ENCODE assay signal across 19 cellular contexts in the genomic region with DNA sequence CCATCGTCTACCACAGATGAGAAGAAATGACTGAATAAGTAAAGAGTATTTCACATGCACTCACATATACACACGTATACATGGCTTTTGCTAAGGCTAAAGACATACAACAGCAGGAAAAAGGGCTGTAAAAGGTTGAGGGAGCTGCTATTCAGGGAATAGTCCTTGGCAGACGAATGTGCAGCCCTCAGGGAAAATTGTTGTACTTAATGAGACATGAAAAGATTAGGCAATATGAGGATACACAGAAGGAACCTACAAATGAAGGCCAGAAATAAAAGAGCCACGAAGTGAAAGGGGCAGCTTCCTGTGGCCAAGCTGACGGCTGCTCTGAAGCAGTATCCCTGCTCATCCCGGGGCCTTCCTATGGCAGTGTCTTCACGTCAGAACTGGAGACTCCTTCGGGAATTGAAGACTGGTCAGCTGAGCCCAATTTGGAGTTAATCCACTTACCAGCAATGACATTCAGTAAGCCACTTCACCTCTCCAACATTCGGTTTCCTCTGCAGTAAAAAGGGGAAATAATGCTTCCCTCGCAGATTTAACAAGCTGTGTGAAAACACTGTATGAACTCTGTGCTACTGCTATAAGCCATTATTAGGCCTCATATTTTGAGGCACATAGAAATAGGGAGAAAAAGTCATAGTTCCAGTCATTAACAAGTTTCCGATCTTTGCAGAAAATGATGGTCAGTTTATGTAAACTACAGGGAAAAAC.
DNase-seq lines count a peak whose midpoint lies in the region; ATAC-seq and TF ChIP-seq lines count a peak whose summit lies in the region.
"Had no signal": no experiment of that assay in that cellular context is flagged by ENCODE, and none has a peak within 500 bp of the region (broad histone marks: within the 10 kb centered on the region; RNA-seq: fewer than 3 reads in every experiment).

No MANE protein-coding gene starts in this region.

- no peaks in the 10 kb centered on the region for H3K36me3 ChIP-seq in left ventricle myocardium inferior
- H3K36me3 ChIP-seq in CD4-positive, alpha-beta memory T cell (ENCODE audit: insufficient read depth, low read length) = no peaks in the 10 kb centered on the region
- H3K36me3 ChIP-seq: ascending aorta had no signal

- no peak overlapping the region for H3K27ac ChIP-seq in left ventricle myocardium inferior (replicated peaks)
- no peak overlapping the region for H3K27ac ChIP-seq in CD4-positive, alpha-beta memory T cell (ENCODE audit: low read depth, low read length)
- H3K27ac ChIP-seq: ascending aorta, esophagus muscularis mucosa, KMS-11, RWPE1 had no signal

- POLR2A ChIA-PET in CD4-positive, alpha-beta memory T cell (lab: Charles Lee; ENCODE audit: partially characterized antibody) = no interaction called here

- no peaks in the 10 kb centered on the region for H3K27me3 Mint-ChIP-seq in activated naive CD8-positive, alpha-beta T cell treated with anti-CD3 and anti-CD28 coated beads for 36 hours
- H3K27me3 Mint-ChIP-seq in CD4-positive, alpha-beta memory T cell = no peaks in the 10 kb centered on the region
- H3K27me3 Mint-ChIP-seq: activated CD4-positive, alpha-beta T cell treated with anti-CD3 and anti-CD28 coated beads for 36 hours had no signal

- no peak overlapping the region for H3K27ac Mint-ChIP-seq in activated naive CD8-positive, alpha-beta T cell treated with anti-CD3 and anti-CD28 coated beads for 36 hours
- no peak overlapping the region for H3K27ac Mint-ChIP-seq in CD4-positive, alpha-beta memory T cell
- H3K27ac Mint-ChIP-seq: activated CD4-positive, alpha-beta T cell treated with anti-CD3 and anti-CD28 coated beads for 36 hours had no signal

- peaks cover 10% of the 10 kb centered on the region for H3K36me3 Mint-ChIP-seq in activated naive CD8-positive, alpha-beta T cell treated with anti-CD3 and anti-CD28 coated beads for 36 hours
- peaks cover 32 to 36% of the 10 kb centered on the region in 2 donors for H3K36me3 Mint-ChIP-seq in CD4-positive, alpha-beta memory T cell

- intact Hi-C loops in left ventricle myocardium superior (cut with micrococcal nuclease) (no loop called here), left ventricle myocardium inferior (cut with micrococcal nuclease) (no loop called here)
- intact Hi-C loops in CD4-positive, alpha-beta memory T cell (cut with micrococcal nuclease) = no loop called here

- no peaks in the 10 kb centered on the region for H3K9me3 ChIP-seq in left ventricle myocardium inferior (replicated peaks)
- H3K9me3 ChIP-seq in CD4-positive, alpha-beta memory T cell (ENCODE audit: control insufficient read depth in 1 of 2, low read length in 2 of 2) = no peaks in the 10 kb centered on the region
- H3K9me3 ChIP-seq: ascending aorta, esophagus muscularis mucosa had no signal

- DNase-seq in left ventricle myocardium superior = no peak
- no peak for DNase-seq in left ventricle myocardium inferior
- peak; percentile 67 for DNase-seq in NOMO-1 treated with DMSO at 0.1 percent for 48 hours (lab: John Stamatoyannopoulos, UW; ENCODE audit: unreplicated experiment)
- peak; percentile 4 for DNase-seq in epithelial cell of proximal tubule (ENCODE audit: low read depth)
- no peak for DNase-seq in activated naive CD8-positive, alpha-beta T cell treated with anti-CD3 and anti-CD28 coated beads for 36 hours
- DNase-seq in dermis blood vessel endothelial cell = no peak
- DNase-seq in CD4-positive, alpha-beta memory T cell = no peak
- DNase-seq in activated CD4-positive, alpha-beta T cell treated with anti-CD3 and anti-CD28 coated beads, Interleukin-2, amount 50 U/mL, for 1 hour = no peak
- DNase-seq: activated CD4-positive, alpha-beta T cell treated with anti-CD3 and anti-CD28 coated beads for 36 hours; activated CD8-positive, alpha-beta memory T cell treated with anti-CD3 and anti-CD28 coated beads, Interleukin-2, amount 50 U/mL, for 4 hours; activated naive CD4-positive, alpha-beta T cell; cortex of kidney; NCI-H1930; NCI-H526; right cardiac atrium had no signal

- no peak overlapping the region for H3K4me3 Mint-ChIP-seq in activated naive CD8-positive, alpha-beta T cell treated with anti-CD3 and anti-CD28 coated beads for 36 hours
- H3K4me3 Mint-ChIP-seq in CD4-positive, alpha-beta memory T cell = no peak overlapping the region
- H3K4me3 Mint-ChIP-seq: activated CD4-positive, alpha-beta T cell treated with anti-CD3 and anti-CD28 coated beads for 36 hours had no signal

- H3K4me1 Mint-ChIP-seq in activated naive CD8-positive, alpha-beta T cell treated with anti-CD3 and anti-CD28 coated beads for 36 hours = peaks cover 2% of the 10 kb centered on the region
- H3K4me1 Mint-ChIP-seq in CD4-positive, alpha-beta memory T cell = peaks cover 0 to 11% (median 3%) of the 10 kb centered on the region in 4 donors

- H3K4me3 ChIP-seq in left ventricle myocardium inferior (no peak overlapping the region), epithelial cell of proximal tubule (ENCODE audit: low read depth, low read length) (no peak overlapping the region)
- no peak overlapping the region for H3K4me3 ChIP-seq in CD4-positive, alpha-beta memory T cell (ENCODE audit: low read length in 2 of 2)
- H3K4me3 ChIP-seq: ascending aorta, esophagus muscularis mucosa had no signal

- TF ChIP-seq CTCF in left ventricle myocardium inferior (IDR thresholded peaks at IDR 0.05; ENCODE audit: borderline replicate concordance) = no peak
- no peak for TF ChIP-seq CTCF in epithelial cell of proximal tubule (conservative IDR thresholded peaks at IDR 0.05; ENCODE audit: low read depth, low read length)

- CTCF ChIA-PET in CD4-positive, alpha-beta memory T cell (lab: Charles Lee; ENCODE audit: partially characterized antibody) = interaction anchor here (1.7 kb wide), 1 partner anchor 94 kb away, joined by 4 read pairs; no protein-coding TSS in a partner anchor

- ATAC-seq in left ventricle myocardium superior = peak; percentile 27
- ATAC-seq: activated CD4-positive, alpha-beta T cell treated with anti-CD3 and anti-CD28 coated beads for 36 hours had no signal

- H3K4me1 ChIP-seq in left ventricle myocardium inferior = no peaks in the 10 kb centered on the region
- no peaks in the 10 kb centered on the region for H3K4me1 ChIP-seq in CD4-positive, alpha-beta memory T cell (ENCODE audit: insufficient read depth, low read length)
- H3K4me1 ChIP-seq: ascending aorta had no signal

- no peaks in the 10 kb centered on the region for H3K9me3 Mint-ChIP-seq in activated naive CD8-positive, alpha-beta T cell treated with anti-CD3 and anti-CD28 coated beads for 36 hours
- H3K9me3 Mint-ChIP-seq in CD4-positive, alpha-beta memory T cell = no peaks in the 10 kb centered on the region

- H3K27me3 ChIP-seq in left ventricle myocardium inferior (ENCODE audit: low read depth) = no peaks in the 10 kb centered on the region
- no peaks in the 10 kb centered on the region for H3K27me3 ChIP-seq in CD4-positive, alpha-beta memory T cell (ENCODE audit: insufficient read depth, low read length)
- H3K27me3 ChIP-seq: ascending aorta, esophagus muscularis mucosa had no signal

Comparison
In these comparisons a context has a peak if more than half of its experiments do, and no peak if none do; other contexts are left out.
1. DNase-seq: peak in NOMO-1 treated with DMSO at 0.1 percent for 48 hours (single experiment) and epithelial cell of proximal tubule (single experiment); none in left ventricle myocardium superior (single experiment), left ventricle myocardium inferior (single experiment), activated naive CD8-positive, alpha-beta T cell treated with anti-CD3 and anti-CD28 coated beads for 36 hours (single experiment), dermis blood vessel endothelial cell (single experiment), CD4-positive, alpha-beta memory T cell (0 of 5) and activated CD4-positive, alpha-beta T cell treated with anti-CD3 and anti-CD28 coated beads, Interleukin-2, amount 50 U/mL, for 1 hour (single experiment).